Comparison of ENCODE assay signal across 18 cellular contexts in genomic region chr10:46560381-46560780, GRCh38. TPM values are rescaled to one million over a fixed set of nuclear protein-coding genes. Genes with fewer than 3 reads are reported as not detected.
DNase-seq lines count a peak whose midpoint lies in the region; ATAC-seq and TF ChIP-seq lines count a peak whose summit lies in the region.
"Had no signal": no experiment of that assay in that cellular context is flagged by ENCODE, and none has a peak within 500 bp of the region (broad histone marks: within the 10 kb centered on the region; RNA-seq: fewer than 3 reads in every experiment).

No MANE protein-coding gene starts in this region.

- no peaks in the 10 kb centered on the region for H3K27me3 ChIP-seq in Caco-2 (replicated peaks; ENCODE audit: control insufficient read depth, insufficient read depth, low read length)
- peaks cover 56% of the 10 kb centered on the region for H3K27me3 ChIP-seq in gastroesophageal sphincter

- H3K27ac Mint-ChIP-seq in Caco-2 (ENCODE audit: unreplicated experiment) (no peak overlapping the region), glutamatergic neuron (ENCODE audit: unreplicated experiment) (no peak overlapping the region)
- H3K27ac Mint-ChIP-seq: activated T-helper 17 cell treated with anti-CD3 and anti-CD28 coated beads, Interleukin-2, amount 50 U/mL, for 72 hours; stimulated activated naive B cell treated with anti-CD40 and anti-IgM and Interleukin-4, amounts not matched to agents 10 μg/mL and 1 μg/mL and 100 μg/mL, for 72 hours had no signal

- ATAC-seq in gastroesophageal sphincter: no peak
- ATAC-seq: activated T-helper 17 cell treated with anti-CD3 and anti-CD28 coated beads, Interleukin-2, amount 50 U/mL, for 72 hours; PC-3; stimulated activated naive B cell treated with anti-CD40 and anti-IgM and Interleukin-4, amounts not matched to agents 10 μg/mL and 1 μg/mL and 100 μg/mL, for 72 hours had no signal

- no peak for TF ChIP-seq EP300 in gastroesophageal sphincter (IDR thresholded peaks at IDR 0.05)

- no peaks in the 10 kb centered on the region for H3K9me3 ChIP-seq in Caco-2
- no peaks in the 10 kb centered on the region for H3K9me3 ChIP-seq in gastroesophageal sphincter

- H3K4me1 Mint-ChIP-seq in Caco-2 (ENCODE audit: low read depth, unreplicated experiment): no peaks in the 10 kb centered on the region
- no peaks in the 10 kb centered on the region for H3K4me1 Mint-ChIP-seq in glutamatergic neuron (ENCODE audit: low read depth, unreplicated experiment)

- CTCF ChIA-PET in Caco-2 (lab: Charles Lee): interaction anchor here (0.6 to 1.9 kb wide), 5 partner anchors 9 to 1627 kb away, joined by 3 to 7 read pairs (median 3); no protein-coding TSS in a partner anchor

- no TSS peak for BruUV-seq in Caco-2 (replicated peaks; lab: Mats Ljungman, UMichigan)

- H3K4me3 Mint-ChIP-seq in Caco-2 (ENCODE audit: unreplicated experiment) (no peak overlapping the region), glutamatergic neuron (ENCODE audit: unreplicated experiment) (no peak overlapping the region)
- H3K4me3 Mint-ChIP-seq: activated T-helper 17 cell treated with anti-CD3 and anti-CD28 coated beads, Interleukin-2, amount 50 U/mL, for 72 hours; stimulated activated naive B cell treated with anti-CD40 and anti-IgM and Interleukin-4, amounts not matched to agents 10 μg/mL and 1 μg/mL and 100 μg/mL, for 72 hours had no signal

- H3K27ac ChIP-seq in gastroesophageal sphincter: no peak overlapping the region
- H3K27ac ChIP-seq: BLaER1 treated with 17β-estradiol and CSF1 and Interleukin-3, amounts not matched to agents 10 nM and 100 nM had no signal

- H3K9me3 Mint-ChIP-seq in Caco-2 (ENCODE audit: unreplicated experiment) (no peaks in the 10 kb centered on the region), glutamatergic neuron (ENCODE audit: unreplicated experiment) (no peaks in the 10 kb centered on the region)
- H3K9me3 Mint-ChIP-seq: activated T-helper 17 cell treated with anti-CD3 and anti-CD28 coated beads, Interleukin-2, amount 50 U/mL, for 72 hours; stimulated activated naive B cell treated with anti-CD40 and anti-IgM and Interleukin-4, amounts not matched to agents 10 μg/mL and 1 μg/mL and 100 μg/mL, for 72 hours had no signal

- POLR2A ChIA-PET in Caco-2 (lab: Charles Lee): no interaction called here

- intact Hi-C loops in Caco-2 (cut with micrococcal nuclease; ENCODE audit: unreplicated experiment) (no loop called here), posterior vena cava (cut with DNase I) (no loop called here)

- WGBS in gastroesophageal sphincter (ENCODE audit: low coverage in 1 of 2), 2 donors: 71 to 72% methylated on average over 4 to 5 of the region's 5 CpGs

- H3K4me1 ChIP-seq in Caco-2: peaks cover 32% of the 10 kb centered on the region
- peaks cover 0 to 15% (median 10%) of the 10 kb centered on the region in 3 donors for H3K4me1 ChIP-seq in gastroesophageal sphincter

- TF ChIP-seq CTCF in Caco-2 (IDR thresholded peaks at IDR 0.05; ENCODE audit: insufficient read depth in 1 of 2, low read depth in 1 of 2, low read length in 1 of 2, severe bottlenecking in 1 of 2, unreplicated experiment in 1 of 2): no peak
- no peak for TF ChIP-seq CTCF in glutamatergic neuron (IDR thresholded peaks at IDR 0.05; ENCODE audit: partially characterized antibody, unreplicated experiment)
- no peak for TF ChIP-seq CTCF in gastroesophageal sphincter (IDR thresholded peaks at IDR 0.05)

- H3K36me3 Mint-ChIP-seq in Caco-2 (ENCODE audit: insufficient read depth, unreplicated experiment) (peaks cover under 1% of the 10 kb centered on the region), glutamatergic neuron (ENCODE audit: unreplicated experiment) (no peaks in the 10 kb centered on the region)

- no peak overlapping the region for H3K4me3 ChIP-seq in Caco-2 (ENCODE audit: low read depth, low read length)
- H3K4me3 ChIP-seq in gastroesophageal sphincter: no peak overlapping the region
- H3K4me3 ChIP-seq: BLaER1 treated with 17β-estradiol and CSF1 and Interleukin-3, amounts not matched to agents 10 nM and 100 nM; smooth muscle cell had no signal

- no peaks in the 10 kb centered on the region for H3K27me3 Mint-ChIP-seq in Caco-2 (ENCODE audit: insufficient read depth, unreplicated experiment)
- H3K27me3 Mint-ChIP-seq in glutamatergic neuron (ENCODE audit: unreplicated experiment): peaks cover 14% of the 10 kb centered on the region

- H3K36me3 ChIP-seq in Caco-2 (ENCODE audit: control insufficient read depth, insufficient read depth, low read length): no peaks in the 10 kb centered on the region
- no peaks in the 10 kb centered on the region for H3K36me3 ChIP-seq in gastroesophageal sphincter
- H3K36me3 ChIP-seq: BLaER1 treated with 17β-estradiol and CSF1 and Interleukin-3, amounts not matched to agents 10 nM and 100 nM had no signal

- peak; percentile 28 for DNase-seq in activated CD4-positive, CD25-positive, alpha-beta regulatory T cell treated with anti-CD3 and anti-CD28 coated beads, Interleukin-2, amount 50 U/mL, for 72 hours
- DNase-seq in activated CD4-positive, CD25-positive, alpha-beta regulatory T cell (lab: John Stamatoyannopoulos, UW): no peak
- DNase-seq in Caco-2: peak; percentile 13 to 36
- DNase-seq in glutamatergic neuron: peak; percentile 12
- peak; percentile 72 for DNase-seq in posterior vena cava (ENCODE audit: low spot score)
- DNase-seq in SIG-M5 treated with dmso at 0.1 percent for 504 hours (lab: John Stamatoyannopoulos, UW; ENCODE audit: unreplicated experiment): no peak
- DNase-seq in GDM1 (lab: John Stamatoyannopoulos, UW): no peak
- DNase-seq: 8988T, KG1, NCI-H1092 treated with DMSO at 0.1 percent for 48 hours, NCI-H2081 treated with DMSO at 0.1 percent for 48 hours, NCI-H526, PC-3 had no signal

- TF ChIP-seq POLR2A in gastroesophageal sphincter (IDR thresholded peaks at IDR 0.05): no peak

RNA-seq across cellular contexts. Expression of gene GPRIN2, which starts 3.9 kb away (rescaled TPM):
- 3.0 and 3.7 TPM in 2 replicates for total RNA-seq in Caco-2 (2022)
- 3.0 TPM for total RNA-seq in glutamatergic neuron (ENCODE audit: unreplicated experiment)
- not detected for total RNA-seq in posterior vena cava
- 1 to 10 TPM in 2 of 4 donors, not detected in 2; 1.2 to 1.6 TPM for total RNA-seq in gastroesophageal sphincter
- total RNA-seq: activated T-helper 17 cell treated with anti-CD3 and anti-CD28 coated beads, Interleukin-2, amount 50 U/mL, for 72 hours; smooth muscle cell had no signal

RNA-seq across cellular contexts. Expression of gene SYT15, which starts 18.5 kb away (rescaled TPM):
- 0.43 and 0.60 TPM in 2 replicates for total RNA-seq in Caco-2 (2022)
- total RNA-seq in glutamatergic neuron (ENCODE audit: unreplicated experiment): 2.5 TPM
- total RNA-seq in posterior vena cava: 1 to 10 TPM; 5.9 to 6.8 TPM
- total RNA-seq in gastroesophageal sphincter: 10 to 100 TPM in 2 of 4 donors, 1 to 10 TPM in 2; 1.9 to 11.2 (median 7.4) TPM
- total RNA-seq: PC-3 had no signal

Comparison
In these comparisons a context has a peak if more than half of its experiments do, and no peak if none do; other contexts are left out.
1. DNase-seq: peak in activated CD4-positive, CD25-positive, alpha-beta regulatory T cell treated with anti-CD3 and anti-CD28 coated beads, Interleukin-2, amount 50 U/mL, for 72 hours (single experiment), Caco-2 (2 of 2), glutamatergic neuron (single experiment) and posterior vena cava (single experiment); none in activated CD4-positive, CD25-positive, alpha-beta regulatory T cell (0 of 4), SIG-M5 treated with dmso at 0.1 percent for 504 hours (single experiment) and GDM1 (single experiment).